Comparison of ENCODE assay signal across 1 cellular context in genomic region chr10:100659361-100660098, GRCh38.
TF ChIP-seq lines count a peak whose summit lies in the region.

No MANE protein-coding gene starts in this region.

TF ChIP-seq in GM23338, 12 proteins besides CTCF, POLR2A, EP300 and RAD21:
- TF ChIP-seq REST (IDR thresholded peaks at IDR 0.05; ENCODE audit: unreplicated experiment), result no peak
- TF ChIP-seq EZH2 (IDR thresholded peaks at IDR 0.05; ENCODE audit: low read depth, unreplicated experiment), result peak; percentile 89
